ENCODE assay signal across 8 cellular contexts in genomic region chr10:100562008-100562672, GRCh38. TPM values are rescaled to one million over a fixed set of nuclear protein-coding genes. Genes with fewer than 3 reads are reported as not detected.
DNase-seq lines count a peak whose midpoint lies in the region; TF ChIP-seq lines count a peak whose summit lies in the region.

No MANE protein-coding gene starts in this region.

- POLR2A ChIA-PET in AG04449 (lab: Yijun Ruan, JAX): interaction anchor here (2.0 kb wide), 1 partner anchor 316 kb away, joined by 7 read pairs; no protein-coding TSS in a partner anchor

- TF ChIP-seq CTCF in AG04449 (IDR thresholded peaks at IDR 0.05; ENCODE audit: insufficient read depth, low read length, missing control alignments): peak; percentile 91
- peak; percentile 100 for TF ChIP-seq CTCF in VCaP (conservative IDR thresholded peaks at IDR 0.05)
- peak; percentile 93 to 99 for TF ChIP-seq CTCF in brain (conservative IDR thresholded peaks at IDR 0.05)

- peaks cover under 1% of the 10 kb centered on the region for H3K36me3 Mint-ChIP-seq in brain
- peaks cover 11 to 16% (median 13%) of the 10 kb centered on the region in 3 donors for H3K36me3 Mint-ChIP-seq in immature natural killer cell

- H3K4me3 Mint-ChIP-seq in brain (no peak overlapping the region), immature natural killer cell (peak overlapping the region; percentile 45 to 75 (median 64))

- H3K27ac ChIP-seq in VCaP: no peak overlapping the region

- CTCF ChIA-PET in AG04449 (lab: Yijun Ruan, JAX): interaction anchor here (1.0 to 14.2 kb wide), 16 partner anchors 11 to 326 kb away, joined by 3 to 235 read pairs (median 6); no protein-coding TSS in a partner anchor

- H3K27me3 Mint-ChIP-seq in brain: peaks cover 30% of the 10 kb centered on the region
- peaks cover 2 to 19% (median 6%) of the 10 kb centered on the region in 3 donors for H3K27me3 Mint-ChIP-seq in immature natural killer cell (ENCODE audit: low read depth in 3 of 3)

- H3K4me1 Mint-ChIP-seq in brain: no peaks in the 10 kb centered on the region
- peaks cover 18 to 24% of the 10 kb centered on the region in 2 donors for H3K4me1 Mint-ChIP-seq in immature natural killer cell

- H3K27ac Mint-ChIP-seq in brain (no peak overlapping the region), immature natural killer cell (peak overlapping the region in 1 of 6 donors; percentile 17)

- peaks cover 0 to 2% (median 0%) of the 10 kb centered on the region in 5 experiments for H3K9me3 Mint-ChIP-seq in brain
- H3K9me3 Mint-ChIP-seq in immature natural killer cell: no peaks in the 10 kb centered on the region

- no peak for DNase-seq in AG04449 (ENCODE audit: low read depth, low spot score)
- peak; percentile 80 for DNase-seq in GM19238 (ENCODE audit: insufficient read length, low spot score)
- peak; percentile 19 for DNase-seq in HS-5 (ENCODE audit: low read depth)
- peak; percentile 65 to 68 (median 67) for DNase-seq in immature natural killer cell
- DNase-seq in stimulated activated CD4-positive, alpha-beta T cell treated with anti-CD3 and anti-CD28 coated beads, Interleukin-15, amount 100 ng/mL, for 48 hours (ENCODE audit: low read depth in 2 of 2): peak; percentile 60 to 78
- no peak for DNase-seq in AML-193 (lab: John Stamatoyannopoulos, UW)

- no peak overlapping the region for H3K4me3 ChIP-seq in AG04449 (ENCODE audit: low read depth, low read length)

RNA-seq across cellular contexts. Expression of gene HIF1AN, which starts 26.4 kb away (rescaled TPM):
- polyA plus RNA-seq in brain (ENCODE audit: insufficient read depth, low read depth, low replicate concordance) (14.7 TPM), immature natural killer cell (10 to 100 TPM; 26.0 to 41.2 (median 33.3) TPM)

RNA-seq across cellular contexts. Expression of gene NDUFB8, which starts 32.5 kb away (rescaled TPM):
- 433 TPM for polyA plus RNA-seq in brain (ENCODE audit: insufficient read depth, low read depth, low replicate concordance)
- polyA plus RNA-seq in immature natural killer cell: 100 to 1,000 TPM; 419 to 713 (median 668) TPM

RNA-seq across cellular contexts. Expression of gene SEC31B, which starts 42.5 kb away (rescaled TPM):
- polyA plus RNA-seq in brain (ENCODE audit: insufficient read depth, low read depth, low replicate concordance): 0.95 TPM
- polyA plus RNA-seq in immature natural killer cell: under 1 TPM in 2 of 3 donors, not detected in 1; 0.18 to 0.57 TPM

Comparison
In these comparisons a context has a peak if more than half of its experiments do, and no peak if none do; other contexts are left out.
1. DNase-seq: peak in GM19238 (single experiment), HS-5 (single experiment), immature natural killer cell (3 of 3) and stimulated activated CD4-positive, alpha-beta T cell treated with anti-CD3 and anti-CD28 coated beads, Interleukin-15, amount 100 ng/mL, for 48 hours (2 of 2); none in AG04449 (single experiment) and AML-193 (0 of 2).
2. H3K4me3 Mint-ChIP-seq: peak in immature natural killer cell (5 of 5); none in brain (0 of 5).
3. Peak in every context shown above with its lines, with median percentiles within 50 percentile points of each other: CTCF ChIP-seq.